In genomic region chr4:139163806-139164206, GRCh38 we compare ENCODE assay signal across 33 cellular contexts. TPM values are rescaled to one million over a fixed set of nuclear protein-coding genes. Genes with fewer than 3 reads are reported as not detected.
A peak's percentile ranks its signal among the peaks of the same experiment; 100 is the strongest.
DNase-seq lines count a peak whose midpoint lies in the region; TF ChIP-seq lines count a peak whose summit lies in the region.
"Had no signal": no experiment of that assay in that cellular context is flagged by ENCODE, and none has a peak within 500 bp of the region (broad histone marks: within the 10 kb centered on the region; RNA-seq: fewer than 3 reads in every experiment).

No MANE protein-coding gene starts in this region.

- no peaks in the 10 kb centered on the region for H3K9me3 ChIP-seq in H9 (ENCODE audit: control insufficient read depth, low read depth, low read length)
- H3K9me3 ChIP-seq in endodermal cell (ENCODE audit: control insufficient read depth, low read length): no peaks in the 10 kb centered on the region
- H3K9me3 ChIP-seq: BLaER1, esophagus squamous epithelium, heart right ventricle, psoas muscle, sigmoid colon, tibial nerve had no signal

- H3K27me3 Mint-ChIP-seq in H9 (ENCODE audit: low read depth): no peaks in the 10 kb centered on the region; the same call in 1 of the 2 replicates
- H3K27me3 Mint-ChIP-seq in endodermal cell (ENCODE audit: insufficient read depth): no peaks in the 10 kb centered on the region
- H3K27me3 Mint-ChIP-seq: activated CD4-positive, alpha-beta memory T cell treated with anti-CD3 and anti-CD28 coated beads for 36 hours; naive B cell had no signal

- peak overlapping the region; percentile 11 to 71 (median 53); a peak in 6 of 7 replicates for H3K27ac Mint-ChIP-seq in H9
- H3K27ac Mint-ChIP-seq in endodermal cell: peak overlapping the region; percentile 86
- H3K27ac Mint-ChIP-seq: activated CD4-positive, alpha-beta memory T cell treated with anti-CD3 and anti-CD28 coated beads for 36 hours; GM23338 had no signal

- no peaks in the 10 kb centered on the region for H3K23me2 ChIP-seq in H9 (ENCODE audit: insufficient read length, low read depth, low read length, poor library complexity, severe bottlenecking)

- H2AFZ ChIP-seq in ACC112 (ENCODE audit: low read length, unreplicated experiment) (no peak overlapping the region), H9 (ENCODE audit: low read length) (no peak overlapping the region)
- H2AFZ ChIP-seq: GM23338 had no signal

- DNase-seq in H9 (no peak), OCI-M1 (lab: John Stamatoyannopoulos, UW) (peak; percentile 68), endodermal cell (no peak), D341Med (ENCODE audit: low spot score) (no peak), occipital lobe (lab: John Stamatoyannopoulos, UW) (no peak), epidermal melanocyte (ENCODE audit: insufficient read length, low spot score) (no peak), foreskin fibroblast (no peak)
- DNase-seq: activated CD4-positive, alpha-beta memory T cell treated with anti-CD3 and anti-CD28 coated beads for 36 hours; activated CD4-positive, alpha-beta T cell treated with anti-CD3 and anti-CD28 coated beads for 1 hour; activated naive CD4-positive, alpha-beta T cell treated with Interleukin-2 at 50 U/mL for 16 hours; activated T-cell treated with anti-CD3 and anti-CD28 coated beads, Interleukin-2, amount 50 U/mL, for 72 hours; central memory CD4-positive, alpha-beta T cell; COR-L47; cortex of kidney; esophagus squamous epithelium; heart right ventricle; left ventricle myocardium superior; midbrain; naive B cell; NCI-H1092; NCI-H1694 treated with DMSO at 0.1 percent for 48 hours; NCI-H2171; NCI-H510A; psoas muscle; sigmoid colon; stimulated activated CD4-positive, alpha-beta T cell treated with anti-CD3 and anti-CD28 coated beads, Interleukin-12 subunit alpha, Interleukin-12 subunit beta, amount 100 ng/mL, for 4 hours; stimulated activated CD4-positive, alpha-beta T cell treated with anti-CD3 and anti-CD28 coated beads, Interleukin-4, amount 100 ng/mL, for 1 hour; T-helper 2 cell had no signal

- H3K9me3 Mint-ChIP-seq in H9 (no peaks in the 10 kb centered on the region; a peak in 1 of 5 replicates), endodermal cell (no peaks in the 10 kb centered on the region)
- H3K9me3 Mint-ChIP-seq: activated CD4-positive, alpha-beta memory T cell treated with anti-CD3 and anti-CD28 coated beads for 36 hours; activated T-cell treated with anti-CD3 and anti-CD28 coated beads, Interleukin-2, amount 50 U/mL, for 72 hours; GM23338; naive B cell had no signal

- no peak overlapping the region for H2BK15ac ChIP-seq in H9 (ENCODE audit: low read depth, low read length)

- H3K23ac ChIP-seq in H9 (ENCODE audit: insufficient read length, low read depth, low read length): no peak overlapping the region

- TF ChIP-seq CTCF in H9 (conservative IDR thresholded peaks at IDR 0.05) (no peak), endodermal cell (conservative IDR thresholded peaks at IDR 0.05) (no peak), foreskin fibroblast (IDR thresholded peaks at IDR 0.05; ENCODE audit: low read depth, low read length) (no peak)

- H3K4me1 Mint-ChIP-seq in H9: peaks cover 53 to 60% of the 10 kb centered on the region in 2 experiments
- peaks cover 41% of the 10 kb centered on the region for H3K4me1 Mint-ChIP-seq in endodermal cell

- H3K4me3 Mint-ChIP-seq in H9 (no peak overlapping the region), endodermal cell (no peak overlapping the region)
- H3K4me3 Mint-ChIP-seq: activated CD4-positive, alpha-beta memory T cell treated with anti-CD3 and anti-CD28 coated beads for 36 hours; activated T-cell treated with anti-CD3 and anti-CD28 coated beads, Interleukin-2, amount 50 U/mL, for 72 hours; GM23338 had no signal

- H2BK120ac ChIP-seq in H9 (ENCODE audit: low read depth, low read length, poor library complexity, severe bottlenecking): no peak overlapping the region

- H3K36me3 ChIP-seq in ACC112 (ENCODE audit: insufficient read depth, low read length) (no peaks in the 10 kb centered on the region), endodermal cell (ENCODE audit: control insufficient read depth, insufficient read depth, low read length) (no peaks in the 10 kb centered on the region)
- H3K36me3 ChIP-seq: sigmoid colon, tibial nerve had no signal

- no peak overlapping the region for H3K18ac ChIP-seq in H9 (ENCODE audit: insufficient read length, low read depth, low read length)

- no peak overlapping the region for H2AK5ac ChIP-seq in H9 (ENCODE audit: insufficient read length, low read length)

- no peak overlapping the region for H4K91ac ChIP-seq in H9 (ENCODE audit: insufficient read length, low read depth, low read length)

- no peak overlapping the region for H4K5ac ChIP-seq in H9 (ENCODE audit: insufficient read length, low read depth, low read length)

- H2BK12ac ChIP-seq in H9 (ENCODE audit: insufficient read length, low read depth, low read length): no peak overlapping the region

- no peak overlapping the region for H3K4ac ChIP-seq in H9 (ENCODE audit: low read depth, low read length)

- H2BK5ac ChIP-seq in H9 (ENCODE audit: insufficient read length, low read length): no peak overlapping the region

- H3K9ac ChIP-seq in H9 (ENCODE audit: extremely low read depth, insufficient read length, low read length) (no peak overlapping the region), endodermal cell (ENCODE audit: extremely low read depth, low read length, poor library complexity, severe bottlenecking) (no peak overlapping the region)
- H3K9ac ChIP-seq: BLaER1, KMS-11 had no signal

- no peak overlapping the region for H2BK20ac ChIP-seq in H9 (ENCODE audit: low read depth, low read length, poor library complexity, severe bottlenecking)

- H3K36me3 Mint-ChIP-seq in H9 (ENCODE audit: insufficient read depth in 1 of 3, low read depth in 3 of 3): peaks cover 0 to 2% (median 0%) of the 10 kb centered on the region in 3 experiments; a peak in 1 of 7 replicates
- no peaks in the 10 kb centered on the region for H3K36me3 Mint-ChIP-seq in endodermal cell (ENCODE audit: low read depth)
- H3K36me3 Mint-ChIP-seq: activated CD4-positive, alpha-beta memory T cell treated with anti-CD3 and anti-CD28 coated beads for 36 hours; naive B cell had no signal

- peaks cover 7% of the 10 kb centered on the region for H3K79me1 ChIP-seq in H9 (ENCODE audit: insufficient read depth, low read depth, low read length, poor library complexity, severe bottlenecking)

- H3K27ac ChIP-seq in ACC112 (ENCODE audit: low read depth, low read length) (no peak overlapping the region), H9 (ENCODE audit: insufficient read length, low read depth, low read length) (no peak overlapping the region), endodermal cell (ENCODE audit: low read depth, low read length) (no peak overlapping the region)
- H3K27ac ChIP-seq: BLaER1, esophagus squamous epithelium, heart right ventricle, KMS-11, psoas muscle, sigmoid colon, tibial nerve had no signal

- no peaks in the 10 kb centered on the region for H4K20me1 ChIP-seq in H9 (ENCODE audit: control insufficient read depth, insufficient read depth, insufficient read length)

- no peak overlapping the region for H3K56ac ChIP-seq in H9 (ENCODE audit: insufficient read length, low read depth, low read length)

- no peak overlapping the region for H4K8ac ChIP-seq in H9 (replicated peaks; ENCODE audit: insufficient read length, low read depth, low read length)

- H3K79me2 ChIP-seq in ACC112 (ENCODE audit: control insufficient read depth, insufficient read depth, low read length, unreplicated experiment): peaks cover 16% of the 10 kb centered on the region
- H3K79me2 ChIP-seq in H9 (ENCODE audit: insufficient read depth, low read length): peaks cover 22% of the 10 kb centered on the region; the same call in 1 of the 2 replicates

- H3K27me3 ChIP-seq in ACC112 (ENCODE audit: insufficient read depth, low read length): no peaks in the 10 kb centered on the region
- no peaks in the 10 kb centered on the region for H3K27me3 ChIP-seq in H9 (ENCODE audit: insufficient read depth, low read length)
- no peaks in the 10 kb centered on the region for H3K27me3 ChIP-seq in endodermal cell (ENCODE audit: control insufficient read depth, insufficient read depth, low read length, poor library complexity, severe bottlenecking)
- H3K27me3 ChIP-seq: BLaER1, esophagus squamous epithelium, heart right ventricle, sigmoid colon, tibial nerve had no signal

- H3K4me3 ChIP-seq in ACC112 (ENCODE audit: low read depth, low read length): peak overlapping the region; percentile 56
- H3K4me3 ChIP-seq in endodermal cell (ENCODE audit: low read length): no peak overlapping the region
- H3K4me3 ChIP-seq in foreskin fibroblast (ENCODE audit: low read depth in 1 of 2, low read length in 2 of 2): no peak overlapping the region
- H3K4me3 ChIP-seq: BLaER1, esophagus squamous epithelium, GM23338, heart right ventricle, psoas muscle, sigmoid colon, tibial nerve had no signal

- no CpG with 5 or more reads among the region's 2 CpGs for WGBS in H9 (ENCODE audit: extremely low coverage, insufficient read length, low lambda C conversion rate)
- WGBS in endodermal cell (ENCODE audit: insufficient coverage in 1 of 2, insufficient read length in 1 of 2), 2 experiments: 67 to 98% methylated on average over 1 to 2 of the region's 2 CpGs

- no peak overlapping the region for H3K14ac ChIP-seq in H9 (ENCODE audit: insufficient read depth, low read length)

- no peak overlapping the region for H3K4me2 ChIP-seq in H9 (ENCODE audit: insufficient read depth, insufficient read length, low read length)
- H3K4me2 ChIP-seq: BLaER1, GM23338, KMS-11 had no signal

- peaks cover 19% of the 10 kb centered on the region for H3K4me1 ChIP-seq in ACC112 (ENCODE audit: control insufficient read depth, insufficient read depth, low read length, unreplicated experiment)
- H3K4me1 ChIP-seq in H9 (ENCODE audit: insufficient read depth, low read length): peaks cover 5% of the 10 kb centered on the region; the same call in 1 of the 2 replicates
- H3K4me1 ChIP-seq in endodermal cell (ENCODE audit: control insufficient read depth, insufficient read depth, low read length): peaks cover 6% of the 10 kb centered on the region

- H3T11ph ChIP-seq in H9 (ENCODE audit: low read length): no peak overlapping the region

RNA-seq across cellular contexts. Expression of gene ELF2, which starts 13.2 kb away (rescaled TPM):
- total RNA-seq in H9 (2021) (47.0 and 49.6 TPM in 2 replicates), endodermal cell (10 to 100 TPM; 47.6 to 53.9 TPM), occipital lobe (152 TPM)
- 30.9 TPM for polyA plus RNA-seq in endodermal cell (2013, experiment 1 of 2)
- polyA plus RNA-seq in endodermal cell (2013, experiment 2 of 2): 31.2 TPM
